ENCODE assay signal across 22 cellular contexts in genomic region chr10:113764598-113764997, GRCh38. TPM values are rescaled to one million over a fixed set of nuclear protein-coding genes. Genes with fewer than 3 reads are reported as not detected.
"Had no signal": no experiment of that assay in that cellular context is flagged by ENCODE, and none has a peak within 500 bp of the region (broad histone marks: within the 10 kb centered on the region; RNA-seq: fewer than 3 reads in every experiment).

No MANE protein-coding gene starts in this region.

- DNase-seq: cerebellar nuclear complex; esophagus squamous epithelium; foreskin fibroblast; head of caudate nucleus; kidney; left cardiac atrium; nucleus accumbens; ovary; stimulated activated CD4-positive, alpha-beta T cell treated with anti-CD3 and anti-CD28 coated beads, Interleukin-2, amount 100 ng/mL, for 48 hours; stimulated activated naive CD8-positive, alpha-beta T cell treated with anti-CD3 and anti-CD28 coated beads, Interleukin-15, Interleukin-2, amounts not matched to agents 100 U/mL and 50 U/mL, for 24 hours; thyroid gland had no signal

- ATAC-seq: natural killer cell treated with Interleukin-12 subunit alpha and Interleukin-12 subunit beta and Interleukin-15 and Interleukin-18, amount 100 ng/mL, for 72 hours; stimulated activated naive CD8-positive, alpha-beta T cell treated with anti-CD3 and anti-CD28 coated beads, Interleukin-15, Interleukin-2, amounts not matched to agents 100 U/mL and 50 U/mL, for 24 hours had no signal

- H2AFZ ChIP-seq: hepatocyte, neural progenitor cell had no signal

- H3K4me2 ChIP-seq: hepatocyte, neural progenitor cell, smooth muscle cell had no signal

- H3K27me3 ChIP-seq: esophagus squamous epithelium, hepatocyte, neural progenitor cell, ovary, right atrium auricular region, suprapubic skin, thyroid gland had no signal

- FAIRE-seq: colon, kidney, urothelium cell line had no signal

- H3K4me1 ChIP-seq: esophagus squamous epithelium, neural progenitor cell, right atrium auricular region, suprapubic skin, thyroid gland had no signal

- H3K9me3 ChIP-seq: ovary, thyroid gland had no signal

- H3K36me3 ChIP-seq: esophagus squamous epithelium, neural progenitor cell, ovary, right atrium auricular region, suprapubic skin, thyroid gland had no signal

- H3K4me3 ChIP-seq: esophagus squamous epithelium, hepatocyte, neural progenitor cell, ovary, right atrium auricular region, smooth muscle cell, suprapubic skin, thyroid gland had no signal

- H3K79me2 ChIP-seq: hepatocyte had no signal

- H3K9ac ChIP-seq: neural progenitor cell had no signal

- H3K27ac ChIP-seq: esophagus squamous epithelium, hepatocyte, neural progenitor cell, ovary, right atrium auricular region, suprapubic skin, thyroid gland had no signal

RNA-seq across cellular contexts. Expression of gene PLEKHS1, which starts 13.1 kb away (rescaled TPM):
- total RNA-seq: epithelial cell of proximal tubule, left cardiac atrium, mesothelial cell of epicardium, progenitor cell of endocrine pancreas, right atrium auricular region, smooth muscle cell, thyroid gland had no signal
- polyA plus RNA-seq: hepatocyte, smooth muscle cell had no signal
